Comparison of ENCODE assay signal across 16 cellular contexts in genomic region chr19:57665261-57665806, GRCh38. TPM values are rescaled to one million over a fixed set of nuclear protein-coding genes. Genes with fewer than 3 reads are reported as not detected.
DNase-seq lines count a peak whose midpoint lies in the region; ATAC-seq and TF ChIP-seq lines count a peak whose summit lies in the region.
"Had no signal": no experiment of that assay in that cellular context is flagged by ENCODE, and none has a peak within 500 bp of the region (broad histone marks: within the 10 kb centered on the region; RNA-seq: fewer than 3 reads in every experiment).

No MANE protein-coding gene starts in this region.

- H3F3A ChIP-seq in GM23248 (ENCODE audit: insufficient read depth), result peaks cover 13% of the 10 kb centered on the region

- H2AFZ ChIP-seq in GM23248, result peak overlapping the region; percentile 88; the same call in 1 of the 2 replicates

- in situ Hi-C loops in GM23248 (cut with MboI), result no loop called here

- H3K4me3 Mint-ChIP-seq in CD4-positive, alpha-beta memory T cell, result peak overlapping the region in 5 of 8 donors; percentile 20 to 76 (median 50)
- peak overlapping the region; percentile 21 for H3K4me3 Mint-ChIP-seq in activated naive CD8-positive, alpha-beta T cell treated with anti-CD3 and anti-CD28 coated beads, Interleukin-2, amount 50 U/mL, for 24 hours
- peak overlapping the region in 8 of 10 donors; percentile 36 to 84 (median 62) for H3K4me3 Mint-ChIP-seq in naive thymus-derived CD8-positive, alpha-beta T cell

- no peaks in the 10 kb centered on the region for H3K36me3 Mint-ChIP-seq in CD4-positive, alpha-beta memory T cell
- H3K36me3 Mint-ChIP-seq in activated naive CD8-positive, alpha-beta T cell treated with anti-CD3 and anti-CD28 coated beads, Interleukin-2, amount 50 U/mL, for 24 hours (ENCODE audit: low read depth), result no peaks in the 10 kb centered on the region
- peaks cover 3 to 15% (median 14%) of the 10 kb centered on the region in 3 donors for H3K36me3 Mint-ChIP-seq in naive thymus-derived CD8-positive, alpha-beta T cell
- H3K36me3 Mint-ChIP-seq: activated naive CD4-positive, alpha-beta T cell treated with anti-CD3 and anti-CD28 coated beads, Interleukin-2, amount 50 U/mL, for 24 hours had no signal

- DNase-seq in CD4-positive, alpha-beta memory T cell, result no peak
- DNase-seq in GM23248 (no peak), NCI-H1930 (lab: John Stamatoyannopoulos, UW) (no peak), GM10248 (ENCODE audit: extremely low spot score) (no peak)
- DNase-seq in activated naive CD8-positive, alpha-beta T cell treated with anti-CD3 and anti-CD28 coated beads, Interleukin-2, amount 50 U/mL, for 24 hours, result no peak
- no peak for DNase-seq in naive thymus-derived CD8-positive, alpha-beta T cell
- DNase-seq in effector CD4-positive, alpha-beta T cell, result no peak
- DNase-seq: NCI-H2029 treated with DMSO at 0.1 percent for 48 hours; psoas muscle; stimulated activated CD4-positive, alpha-beta T cell treated with anti-CD3 and anti-CD28 coated beads, Interleukin-1b, Interleukin-23, amount 100 ng/mL, for 48 hours; thyroid gland had no signal

- no peaks in the 10 kb centered on the region for H3K9me2 ChIP-seq in GM23248 (ENCODE audit: insufficient read depth)

- WGBS in GM23248 (ENCODE audit: low coverage in 1 of 2, low lambda C conversion rate in 2 of 2, missing lambda C conversion rate in 2 of 2), 2 experiments, result 85 to 86% methylated on average over 9 of the region's 9 CpGs

- no peak overlapping the region for H3K27ac Mint-ChIP-seq in CD4-positive, alpha-beta memory T cell
- no peak overlapping the region for H3K27ac Mint-ChIP-seq in activated naive CD8-positive, alpha-beta T cell treated with anti-CD3 and anti-CD28 coated beads, Interleukin-2, amount 50 U/mL, for 24 hours
- no peak overlapping the region for H3K27ac Mint-ChIP-seq in naive thymus-derived CD8-positive, alpha-beta T cell
- H3K27ac Mint-ChIP-seq: activated naive CD4-positive, alpha-beta T cell treated with anti-CD3 and anti-CD28 coated beads, Interleukin-2, amount 50 U/mL, for 24 hours had no signal

- H3K27me3 ChIP-seq in CD4-positive, alpha-beta memory T cell (ENCODE audit: insufficient read depth, low read length), result peaks cover 3% of the 10 kb centered on the region
- peaks cover 13% of the 10 kb centered on the region for H3K27me3 ChIP-seq in GM23248 (replicated peaks; ENCODE audit: insufficient read depth)
- H3K27me3 ChIP-seq: SJSA1, thyroid gland had no signal

- no peak overlapping the region for H3K27ac ChIP-seq in CD4-positive, alpha-beta memory T cell (ENCODE audit: low read depth, low read length)
- no peak overlapping the region for H3K27ac ChIP-seq in GM23248
- H3K27ac ChIP-seq: SJSA1 had no signal

- peaks cover 12% of the 10 kb centered on the region for H3K4me1 ChIP-seq in CD4-positive, alpha-beta memory T cell (ENCODE audit: insufficient read depth, low read length)
- 0 out of 2 replicates have a peak, but pooled peaks cover 8% of the 10 kb centered on the region for H3K4me1 ChIP-seq in GM23248 (ENCODE audit: insufficient read depth)

- no peak for ATAC-seq in activated naive CD8-positive, alpha-beta T cell treated with anti-CD3 and anti-CD28 coated beads, Interleukin-2, amount 50 U/mL, for 24 hours
- ATAC-seq in naive thymus-derived CD8-positive, alpha-beta T cell, result no peak
- no peak for ATAC-seq in HG03520 (IDR thresholded peaks at IDR 0.05; ENCODE audit: unreplicated experiment)
- ATAC-seq: GM12878 had no signal

- peaks cover 0 to 5% (median under 1%) of the 10 kb centered on the region in 4 donors for H3K4me1 Mint-ChIP-seq in CD4-positive, alpha-beta memory T cell
- peaks cover 2% of the 10 kb centered on the region for H3K4me1 Mint-ChIP-seq in activated naive CD8-positive, alpha-beta T cell treated with anti-CD3 and anti-CD28 coated beads, Interleukin-2, amount 50 U/mL, for 24 hours
- peaks cover 3 to 11% (median 6%) of the 10 kb centered on the region in 4 donors for H3K4me1 Mint-ChIP-seq in naive thymus-derived CD8-positive, alpha-beta T cell

- H3K27me3 Mint-ChIP-seq in CD4-positive, alpha-beta memory T cell, result peaks cover 19 to 22% of the 10 kb centered on the region in 2 donors
- H3K27me3 Mint-ChIP-seq in activated naive CD8-positive, alpha-beta T cell treated with anti-CD3 and anti-CD28 coated beads, Interleukin-2, amount 50 U/mL, for 24 hours, result peaks cover 42% of the 10 kb centered on the region
- peaks cover 21 to 57% (median 35%) of the 10 kb centered on the region in 5 donors for H3K27me3 Mint-ChIP-seq in naive thymus-derived CD8-positive, alpha-beta T cell

- CTCF ChIA-PET in CD4-positive, alpha-beta memory T cell (lab: Charles Lee; ENCODE audit: partially characterized antibody), result no interaction called here
- CTCF ChIA-PET in GM10248 (lab: Yijun Ruan, JAX), result interaction anchor here (0.8 to 1.1 kb wide), 2 partner anchors 12 to 18 kb away, joined by 3 to 4 read pairs; no protein-coding TSS in a partner anchor

- H3K4me2 ChIP-seq in GM23248 (ENCODE audit: unreplicated experiment), result no peak overlapping the region

- no peak overlapping the region for H3K4me3 ChIP-seq in CD4-positive, alpha-beta memory T cell (ENCODE audit: low read length in 2 of 2)
- H3K4me3 ChIP-seq in GM23248, result no peak overlapping the region
- H3K4me3 ChIP-seq: GM12878 had no signal

- intact Hi-C loops in CD4-positive, alpha-beta memory T cell (cut with micrococcal nuclease), result no loop called here

- no peak overlapping the region for H3K9ac ChIP-seq in GM23248

- no peaks in the 10 kb centered on the region for H3K79me2 ChIP-seq in GM23248 (ENCODE audit: insufficient read depth)

- POLR2A ChIA-PET in CD4-positive, alpha-beta memory T cell (lab: Charles Lee; ENCODE audit: partially characterized antibody), result interaction anchor here (1.0 to 1.4 kb wide), 2 partner anchors 10 to 16 kb away, joined by 3 to 4 read pairs; partner anchors contain the start of gene ZNF551
- POLR2A ChIA-PET in naive thymus-derived CD8-positive, alpha-beta T cell (lab: Charles Lee), result interaction anchor here (0.6 to 2.5 kb wide), 3 partner anchors 32 to 178 kb away, joined by 3 to 8 read pairs (median 7); partner anchors contain the start of gene ZNF211
- POLR2A ChIA-PET in GM10248 (lab: Yijun Ruan, JAX), result no interaction called here

- H3K9me3 ChIP-seq in CD4-positive, alpha-beta memory T cell (ENCODE audit: control insufficient read depth in 1 of 2, low read length in 2 of 2), result no peaks in the 10 kb centered on the region
- H3K9me3 ChIP-seq in GM23248 (ENCODE audit: low read depth), result no peaks in the 10 kb centered on the region
- H3K9me3 ChIP-seq: psoas muscle, SJSA1, thyroid gland had no signal

- H3K36me3 ChIP-seq in CD4-positive, alpha-beta memory T cell (ENCODE audit: insufficient read depth, low read length), result no peaks in the 10 kb centered on the region
- no peaks in the 10 kb centered on the region for H3K36me3 ChIP-seq in GM23248 (ENCODE audit: low read depth)
- H3K36me3 ChIP-seq: SJSA1, thyroid gland had no signal

- no peaks in the 10 kb centered on the region for H4K20me1 ChIP-seq in GM23248 (ENCODE audit: insufficient read depth)

- peaks cover 0 to 18% (median 4%) of the 10 kb centered on the region in 8 donors for H3K9me3 Mint-ChIP-seq in CD4-positive, alpha-beta memory T cell
- H3K9me3 Mint-ChIP-seq in activated naive CD8-positive, alpha-beta T cell treated with anti-CD3 and anti-CD28 coated beads, Interleukin-2, amount 50 U/mL, for 24 hours, result peaks cover 3% of the 10 kb centered on the region
- H3K9me3 Mint-ChIP-seq in naive thymus-derived CD8-positive, alpha-beta T cell, result peaks cover 0 to 39% (median 9%) of the 10 kb centered on the region in 9 donors

- no peak for TF ChIP-seq CTCF in GM10248 (IDR thresholded peaks at IDR 0.05; ENCODE audit: control extremely low read depth, extremely low read depth, low read depth, missing control alignments)

RNA-seq across cellular contexts. Expression of gene ZSCAN4, which starts 3.4 kb away (rescaled TPM):
- total RNA-seq in CD4-positive, alpha-beta memory T cell, result not detected
- not detected for polyA plus RNA-seq in CD4-positive, alpha-beta memory T cell
- total RNA-seq in GM23248 (2014; rRNA removed; shearing (Covaris generic)), result not detected in 2 replicates
- polyA plus RNA-seq in GM23248 (2016; fragmentation: Nextera tagmentation; extraction: Ambion mirVana), result not detected in 2 replicates
- total RNA-seq in naive thymus-derived CD8-positive, alpha-beta T cell, result not detected
- polyA plus RNA-seq in naive thymus-derived CD8-positive, alpha-beta T cell, result not detected
- total RNA-seq: GM12878, psoas muscle, SJSA1 had no signal
- polyA plus RNA-seq: BJ had no signal

RNA-seq across cellular contexts. Expression of gene ZNF551, which starts 16.4 kb away (rescaled TPM):
- total RNA-seq in CD4-positive, alpha-beta memory T cell, result 10 to 100 TPM; 17.7 to 17.9 TPM
- 1 to 10 TPM; 6.8 to 9.5 TPM for polyA plus RNA-seq in CD4-positive, alpha-beta memory T cell
- 6.3 and 7.1 TPM in 2 replicates for total RNA-seq in GM23248 (2014; rRNA removed; shearing (Covaris generic))
- 1.9 and 2.6 TPM in 2 replicates for polyA plus RNA-seq in GM23248 (2016; fragmentation: Nextera tagmentation; extraction: Ambion mirVana)
- 10 to 100 TPM; 24.7 to 28.1 TPM for total RNA-seq in naive thymus-derived CD8-positive, alpha-beta T cell
- 10 to 100 TPM in 2 of 3 donors, 1 to 10 TPM in 1; 8.1 to 10.5 (median 10.3) TPM for polyA plus RNA-seq in naive thymus-derived CD8-positive, alpha-beta T cell

RNA-seq across cellular contexts. Expression of gene ZNF211, which starts 32.4 kb away (rescaled TPM):
- 10 to 100 TPM; 48.7 to 53.3 TPM for total RNA-seq in CD4-positive, alpha-beta memory T cell
- polyA plus RNA-seq in CD4-positive, alpha-beta memory T cell, result 10 to 100 TPM; 19.6 to 26.0 TPM
- 8.3 and 11.1 TPM in 2 replicates for total RNA-seq in GM23248 (2014; rRNA removed; shearing (Covaris generic))
- 5.5 and 5.7 TPM in 2 replicates for polyA plus RNA-seq in GM23248 (2016; fragmentation: Nextera tagmentation; extraction: Ambion mirVana)
- 10 to 100 TPM; 49.9 to 56.6 TPM for total RNA-seq in naive thymus-derived CD8-positive, alpha-beta T cell
- polyA plus RNA-seq in naive thymus-derived CD8-positive, alpha-beta T cell, result 10 to 100 TPM; 13.5 to 18.5 (median 15.5) TPM

RNA-seq across cellular contexts. Expression of gene ZNF154, which starts 43.7 kb away (rescaled TPM):
- total RNA-seq in CD4-positive, alpha-beta memory T cell, result 1 to 10 TPM; 6.7 to 7.2 TPM
- 1 to 10 TPM in 1 of 2 donors, not detected in 1; 2.4 TPM for polyA plus RNA-seq in CD4-positive, alpha-beta memory T cell
- 2.0 and 2.2 TPM in 2 replicates for total RNA-seq in GM23248 (2014; rRNA removed; shearing (Covaris generic))
- polyA plus RNA-seq in GM23248 (2016; fragmentation: Nextera tagmentation; extraction: Ambion mirVana), result 2.0 and 2.6 TPM in 2 replicates
- total RNA-seq in naive thymus-derived CD8-positive, alpha-beta T cell, result 10 to 100 TPM; 60.5 to 60.6 TPM
- 1 to 10 TPM; 1.1 to 2.4 (median 1.2) TPM for polyA plus RNA-seq in naive thymus-derived CD8-positive, alpha-beta T cell

RNA-seq across cellular contexts. Expression of gene ZNF134, which starts 51.3 kb away (rescaled TPM):
- 10 to 100 TPM; 32.1 to 32.3 TPM for total RNA-seq in CD4-positive, alpha-beta memory T cell
- 10 to 100 TPM in 1 of 2 donors, 1 to 10 TPM in 1; 8.9 to 12.7 TPM for polyA plus RNA-seq in CD4-positive, alpha-beta memory T cell
- total RNA-seq in GM23248 (2014; rRNA removed; shearing (Covaris generic)), result 23.6 and 27.6 TPM in 2 replicates
- polyA plus RNA-seq in GM23248 (2016; fragmentation: Nextera tagmentation; extraction: Ambion mirVana), result 9.5 and 10.0 TPM in 2 replicates
- total RNA-seq in naive thymus-derived CD8-positive, alpha-beta T cell, result 10 to 100 TPM; 45.6 to 48.1 TPM
- 10 to 100 TPM in 2 of 3 donors, 1 to 10 TPM in 1; 9.6 to 15.1 (median 13.7) TPM for polyA plus RNA-seq in naive thymus-derived CD8-positive, alpha-beta T cell
